Comparison of ENCODE assay signal across 2 cellular contexts in genomic region chr12:49283541-49284429, GRCh38.
TF ChIP-seq lines count a peak whose summit lies in the region.

No MANE protein-coding gene starts in this region.

TF ChIP-seq in SK-N-SH, 30 proteins besides CTCF, POLR2A, EP300 and RAD21:
- TF ChIP-seq IRF3 (IDR thresholded peaks at IDR 0.05; ENCODE audit: low read depth, low read length): no peak
- 0 out of 2 replicates have a peak, but pooled peaks have one; percentile 13 for TF ChIP-seq MXI1 (IDR thresholded peaks at IDR 0.05; ENCODE audit: low read depth, low read length)

TF ChIP-seq in HepG2, 621 proteins besides CTCF, POLR2A, EP300 and RAD21:
- no peak for TF ChIP-seq SALL2 (CRISPR knock-in tag; IDR thresholded peaks at IDR 0.05)
- peak; percentile 95 for TF ChIP-seq ZBTB33 (CRISPR knock-in tag; IDR thresholded peaks at IDR 0.05)
- TF ChIP-seq RARA (CRISPR knock-in tag; IDR thresholded peaks at IDR 0.05): no peak
- TF ChIP-seq E2F5 (CRISPR knock-in tag; conservative IDR thresholded peaks at IDR 0.05): no peak
- 0 out of 2 replicates have a peak, but pooled peaks have one; percentile 18 for TF ChIP-seq MNT (IDR thresholded peaks at IDR 0.05)
